ENCODE assay signal across 9 cellular contexts in genomic region chr5:128965011-128965637, GRCh38. TPM values are rescaled to one million over a fixed set of nuclear protein-coding genes. Genes with fewer than 3 reads are reported as not detected.
A peak's percentile ranks its signal among the peaks of the same experiment; 100 is the strongest.
DNase-seq lines count a peak whose midpoint lies in the region; ATAC-seq and TF ChIP-seq lines count a peak whose summit lies in the region.
"Had no signal": no experiment of that assay in that cellular context is flagged by ENCODE, and none has a peak within 500 bp of the region (broad histone marks: within the 10 kb centered on the region; RNA-seq: fewer than 3 reads in every experiment).

Gene SLC27A6 (plus strand): TSS chr5:128965488. CDS start chr5:128966138, 650 bp downstream.

- TF ChIP-seq CTCF in endothelial cell (IDR thresholded peaks at IDR 0.05; ENCODE audit: unreplicated experiment) (no peak), nephron progenitor cell (IDR thresholded peaks at IDR 0.05) (no peak)

- H3K9me3 Mint-ChIP-seq in endothelial cell (ENCODE audit: unreplicated experiment) (no peaks in the 10 kb centered on the region), nephron progenitor cell (peaks cover 34% of the 10 kb centered on the region)

- H3K27ac Mint-ChIP-seq in endothelial cell (ENCODE audit: unreplicated experiment): no peak within 1 kb of the TSS
- H3K27ac Mint-ChIP-seq in nephron progenitor cell: no peak within 1 kb of the TSS
- H3K27ac Mint-ChIP-seq in T-helper 17 cell: no peak within 1 kb of the TSS

- ATAC-seq in GM18868 (IDR thresholded peaks at IDR 0.05; ENCODE audit: unreplicated experiment): no peak
- no peak for ATAC-seq in T-helper 17 cell
- no peak for ATAC-seq in GM18520 (IDR thresholded peaks at IDR 0.05; ENCODE audit: unreplicated experiment)

- H3K4me3 Mint-ChIP-seq in endothelial cell (ENCODE audit: unreplicated experiment) (peak within 1 kb of the TSS; percentile 82), nephron progenitor cell (peak within 1 kb of the TSS; percentile 81), T-helper 17 cell (no peak within 1 kb of the TSS)

- H3K9me3 ChIP-seq in T-helper 17 cell (ENCODE audit: control insufficient read depth, low read length, poor library complexity, severe bottlenecking): no peaks in the 10 kb centered on the region

- H3K4me1 Mint-ChIP-seq in endothelial cell (ENCODE audit: unreplicated experiment): no peaks in the 10 kb centered on the region
- peaks cover 6% of the 10 kb centered on the region for H3K4me1 Mint-ChIP-seq in nephron progenitor cell
- no peaks in the 10 kb centered on the region for H3K4me1 Mint-ChIP-seq in T-helper 17 cell

- H3K36me3 Mint-ChIP-seq in endothelial cell (ENCODE audit: low read depth, unreplicated experiment): no peaks in the 10 kb centered on the region
- H3K36me3 Mint-ChIP-seq in nephron progenitor cell (ENCODE audit: low read depth): no peaks in the 10 kb centered on the region
- H3K36me3 Mint-ChIP-seq in T-helper 17 cell (ENCODE audit: low read depth): no peaks in the 10 kb centered on the region

- H3K27me3 Mint-ChIP-seq in endothelial cell (ENCODE audit: unreplicated experiment) (no peaks in the 10 kb centered on the region), nephron progenitor cell (ENCODE audit: low read depth, poor library complexity) (peaks cover 29% of the 10 kb centered on the region), T-helper 17 cell (peaks cover 19% of the 10 kb centered on the region)

- DNase-seq in DMS53 (lab: John Stamatoyannopoulos, UW): peak; percentile 77
- peak; percentile 19 for DNase-seq in NCI-H510A (lab: John Stamatoyannopoulos, UW)
- peak; percentile 45 for DNase-seq in endothelial cell (ENCODE audit: low spot score)
- DNase-seq in nephron progenitor cell: peak; percentile 76
- no peak for DNase-seq in T-helper 17 cell
- no peak for DNase-seq in stimulated activated CD4-positive, alpha-beta T cell treated with anti-CD3 and anti-CD28 coated beads, Interleukin-2, amount 100 ng/mL, for 48 hours

RNA-seq across cellular contexts. Expression of gene SLC27A6, which starts in this region (rescaled TPM):
- 0.28 TPM for total RNA-seq in endothelial cell (ENCODE audit: unreplicated experiment)
- total RNA-seq in T-helper 17 cell: not detected
- total RNA-seq: M059J had no signal

Comparison
In these comparisons a context has a peak if more than half of its experiments do, and no peak if none do; other contexts are left out.
1. Peak in DNase-seq in endothelial cell; RNA of the gene not detected or under 1 TPM.
2. DNase-seq: peak in DMS53 (single experiment), NCI-H510A (single experiment) and nephron progenitor cell (single experiment); none in T-helper 17 cell (0 of 3) and stimulated activated CD4-positive, alpha-beta T cell treated with anti-CD3 and anti-CD28 coated beads, Interleukin-2, amount 100 ng/mL, for 48 hours (0 of 2).